Comparison of ENCODE assay signal across 22 cellular contexts in the genomic region with DNA sequence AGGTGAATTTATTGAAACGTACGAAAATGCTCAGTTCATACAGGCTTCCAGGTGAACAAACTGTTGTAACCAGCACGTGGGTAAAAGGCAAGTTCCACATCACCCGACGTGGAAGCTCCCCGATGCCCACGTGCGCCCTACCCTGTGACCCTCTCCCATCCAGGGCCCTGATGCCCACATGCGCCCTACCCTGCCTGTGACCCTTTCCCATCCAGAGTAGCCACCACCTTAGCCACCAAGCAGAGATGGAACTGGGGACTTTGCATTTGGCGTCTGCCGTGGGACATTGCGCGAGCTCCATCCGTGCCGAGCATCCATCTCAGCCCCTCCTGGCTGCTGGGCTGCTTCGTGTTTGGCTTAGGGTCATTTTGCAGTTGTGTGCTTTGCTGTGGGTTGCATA. TPM values are rescaled to one million over a fixed set of nuclear protein-coding genes. Genes with fewer than 3 reads are reported as not detected.
"Had no signal": no experiment of that assay in that cellular context is flagged by ENCODE, and none has a peak within 500 bp of the region (broad histone marks: within the 10 kb centered on the region; RNA-seq: fewer than 3 reads in every experiment).

No MANE protein-coding gene starts in this region.

- DNase-seq: activated B cell treated with CpG ODN at 0.5 μM for 24 hours; activated CD4-positive, alpha-beta memory T cell treated with anti-CD3 and anti-CD28 coated beads, Interleukin-2, amount 10 ng/mL, durations not matched to agents 7 days and 5 days; activated CD4-positive, alpha-beta T cell treated with anti-CD3 and anti-CD28 coated beads for 48 hours; activated naive CD4-positive, alpha-beta T cell treated with anti-CD3 and anti-CD28 coated beads for 36 hours; activated T-cell treated with anti-CD3 and anti-CD28 coated beads, Interleukin-2, amount 50 U/mL, for 1 hour; cerebellar nuclear complex; effector memory CD8-positive, alpha-beta T cell; left colon; mammary epithelial cell; naive B cell; retina; stimulated activated CD4-positive, alpha-beta T cell treated with anti-CD3 and anti-CD28 coated beads, Interleukin-2, amount 100 ng/mL, for 24 hours; stimulated activated naive CD4-positive, alpha-beta T cell treated with Interleukin-2 at 50 U/mL for 16 hours; T-cell; T-helper 9 cell; uterus had no signal

- H3K27ac Mint-ChIP-seq: activated B cell treated with CpG ODN at 0.5 μM for 24 hours; activated CD4-positive, alpha-beta memory T cell treated with anti-CD3 and anti-CD28 coated beads, Interleukin-2, amount 10 ng/mL, durations not matched to agents 7 days and 5 days; activated naive CD4-positive, alpha-beta T cell treated with anti-CD3 and anti-CD28 coated beads for 36 hours; activated T-helper 2 cell treated with anti-CD3 and anti-CD28 coated beads, Interferon-gamma antibody, Interleukin-2, Interleukin-4, amounts not matched to agents 10 μg/mL and 5 μg/mL and 100 μg/mL, durations not matched to agents 14 hours and 24 hours and 36 hours; dendritic cell treated with granulocyte-macrophage colony-stimulating factor and Interleukin-4, amounts not matched to agents 40 ng/mL and 50 ng/mL, for 4 days; effector memory CD8-positive, alpha-beta T cell; T-cell had no signal

- H3K27me3 Mint-ChIP-seq: activated B cell treated with CpG ODN at 0.5 μM for 24 hours; activated CD4-positive, alpha-beta memory T cell treated with anti-CD3 and anti-CD28 coated beads, Interleukin-2, amount 10 ng/mL, durations not matched to agents 7 days and 5 days; effector memory CD8-positive, alpha-beta T cell; T-cell had no signal

- H3K4me1 Mint-ChIP-seq: activated B cell treated with CpG ODN at 0.5 μM for 24 hours had no signal

- ATAC-seq: effector memory CD8-positive, alpha-beta T cell; SK-N-SH treated with all-trans-retinoic acid at 6 μM for 48 hours; T-cell had no signal

- H3K9me3 Mint-ChIP-seq: activated B cell treated with CpG ODN at 0.5 μM for 24 hours; activated CD4-positive, alpha-beta memory T cell treated with anti-CD3 and anti-CD28 coated beads, Interleukin-2, amount 10 ng/mL, durations not matched to agents 7 days and 5 days; activated naive CD4-positive, alpha-beta T cell treated with anti-CD3 and anti-CD28 coated beads for 36 hours; activated T-helper 2 cell treated with anti-CD3 and anti-CD28 coated beads, Interferon-gamma antibody, Interleukin-2, Interleukin-4, amounts not matched to agents 10 μg/mL and 5 μg/mL and 100 μg/mL, durations not matched to agents 14 hours and 24 hours and 36 hours; dendritic cell treated with granulocyte-macrophage colony-stimulating factor and Interleukin-4, amounts not matched to agents 40 ng/mL and 50 ng/mL, for 4 days; effector memory CD8-positive, alpha-beta T cell; naive B cell; T-cell had no signal

- H3K9me3 ChIP-seq: breast epithelium, tibial nerve, uterus had no signal

- H3K4me3 ChIP-seq: breast epithelium, tibial nerve, uterus had no signal

- H3K36me3 ChIP-seq: uterus had no signal

- H3K27me3 ChIP-seq: breast epithelium, tibial nerve, uterus had no signal

- H3K4me3 Mint-ChIP-seq: activated B cell treated with CpG ODN at 0.5 μM for 24 hours; activated CD4-positive, alpha-beta memory T cell treated with anti-CD3 and anti-CD28 coated beads, Interleukin-2, amount 10 ng/mL, durations not matched to agents 7 days and 5 days; activated naive CD4-positive, alpha-beta T cell treated with anti-CD3 and anti-CD28 coated beads for 36 hours; dendritic cell treated with granulocyte-macrophage colony-stimulating factor and Interleukin-4, amounts not matched to agents 40 ng/mL and 50 ng/mL, for 4 days; effector memory CD8-positive, alpha-beta T cell; naive B cell; T-cell had no signal

- H3K27ac ChIP-seq: breast epithelium, tibial nerve, uterus had no signal

RNA-seq across cellular contexts. Expression of gene ANO7, which starts 37.5 kb away (rescaled TPM):
- total RNA-seq: skeletal muscle tissue had no signal
